In genomic region chr12:120012067-120012621, GRCh38 we compare ENCODE assay signal across 8 cellular contexts. TPM values are rescaled to one million over a fixed set of nuclear protein-coding genes. Genes with fewer than 3 reads are reported as not detected.
A peak's percentile ranks its signal among the peaks of the same experiment; 100 is the strongest.
DNase-seq lines count a peak whose midpoint lies in the region; ATAC-seq, FAIRE-seq and TF ChIP-seq lines count a peak whose summit lies in the region.

No MANE protein-coding gene starts in this region.

- H3K36me3 ChIP-seq in bronchial epithelial cell (ENCODE audit: control insufficient read depth, insufficient read depth, low read length) = no peaks in the 10 kb centered on the region

- ATAC-seq in HG03066 (IDR thresholded peaks at IDR 0.05; ENCODE audit: low read depth, unreplicated experiment) = peak; percentile 90

- TF ChIP-seq CTCF in bronchial epithelial cell (IDR thresholded peaks at IDR 0.05; ENCODE audit: insufficient read depth, low read length, severe bottlenecking) (no peak), foreskin fibroblast (IDR thresholded peaks at IDR 0.05; ENCODE audit: low read depth, low read length) (no peak)

- H3K27me3 ChIP-seq in bronchial epithelial cell (ENCODE audit: control insufficient read depth, insufficient read depth, low read length) = no peaks in the 10 kb centered on the region

- H3K4me3 ChIP-seq in bronchial epithelial cell (ENCODE audit: low read depth, low read length) (no peak overlapping the region), foreskin fibroblast (ENCODE audit: low read depth in 1 of 2, low read length in 2 of 2) (no peak overlapping the region)

- DNase-seq in NCI-H2081 (lab: John Stamatoyannopoulos, UW) = peak; percentile 23 to 32
- no peak for DNase-seq in NCI-H2081 treated with DMSO at 0.1 percent for 48 hours (lab: John Stamatoyannopoulos, UW)
- peak; percentile 86 for DNase-seq in T-helper 22 cell (ENCODE audit: low read depth)
- DNase-seq in bronchial epithelial cell (ENCODE audit: low read depth) = peak; percentile 36
- peak; percentile 89 for DNase-seq in stimulated activated CD4-positive, alpha-beta T cell treated with anti-CD3 and anti-CD28 coated beads, Interleukin-1b, Interleukin-23, amount 100 ng/mL, for 48 hours
- no peak for DNase-seq in foreskin fibroblast
- no peak for DNase-seq in islet precursor cell

- no peak for FAIRE-seq in bronchial epithelial cell (lab: Jason Lieb, UNC)

RNA-seq across cellular contexts. Expression of gene BICDL1, which starts 23.1 kb away (rescaled TPM):
- total RNA-seq in bronchial epithelial cell = 10.8 and 30.7 TPM in 2 replicates

Comparison
In these comparisons a context has a peak if more than half of its experiments do, and no peak if none do; other contexts are left out.
1. DNase-seq: peak in NCI-H2081 (2 of 2), T-helper 22 cell (single experiment), bronchial epithelial cell (single experiment) and stimulated activated CD4-positive, alpha-beta T cell treated with anti-CD3 and anti-CD28 coated beads, Interleukin-1b, Interleukin-23, amount 100 ng/mL, for 48 hours (single experiment); none in NCI-H2081 treated with DMSO at 0.1 percent for 48 hours (single experiment), foreskin fibroblast (0 of 2) and islet precursor cell (single experiment).